ENCODE assay signal across 1 cellular context in the genomic region with DNA sequence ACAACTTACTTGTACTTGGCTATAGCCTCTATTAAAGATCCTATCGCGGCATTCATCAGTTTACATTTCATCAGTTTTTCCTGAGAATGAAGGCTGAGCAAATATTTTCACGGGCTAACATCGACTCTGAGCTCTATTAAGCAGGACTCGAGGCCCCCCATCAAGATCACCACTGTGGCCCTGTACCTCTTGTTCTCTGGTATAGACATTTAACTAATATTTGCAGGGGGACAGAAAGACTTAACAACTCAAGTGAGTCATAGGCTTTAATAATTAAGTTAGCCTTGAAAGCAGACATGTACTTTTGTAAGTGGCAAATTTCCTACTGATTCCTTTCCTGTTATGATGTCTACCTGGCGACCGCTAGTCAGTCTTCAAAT.
A peak's percentile ranks its signal among the peaks of the same experiment; 100 is the strongest.
TF ChIP-seq lines count a peak whose summit lies in the region.

No MANE protein-coding gene starts in this region.

TF ChIP-seq in HepG2, 621 proteins besides CTCF, POLR2A, EP300 and RAD21 (continued from another document):
- TF ChIP-seq NPAS2 (CRISPR knock-in tag; IDR thresholded peaks at IDR 0.05; ENCODE audit: borderline replicate concordance): no peak
- TF ChIP-seq, protein P1, sequence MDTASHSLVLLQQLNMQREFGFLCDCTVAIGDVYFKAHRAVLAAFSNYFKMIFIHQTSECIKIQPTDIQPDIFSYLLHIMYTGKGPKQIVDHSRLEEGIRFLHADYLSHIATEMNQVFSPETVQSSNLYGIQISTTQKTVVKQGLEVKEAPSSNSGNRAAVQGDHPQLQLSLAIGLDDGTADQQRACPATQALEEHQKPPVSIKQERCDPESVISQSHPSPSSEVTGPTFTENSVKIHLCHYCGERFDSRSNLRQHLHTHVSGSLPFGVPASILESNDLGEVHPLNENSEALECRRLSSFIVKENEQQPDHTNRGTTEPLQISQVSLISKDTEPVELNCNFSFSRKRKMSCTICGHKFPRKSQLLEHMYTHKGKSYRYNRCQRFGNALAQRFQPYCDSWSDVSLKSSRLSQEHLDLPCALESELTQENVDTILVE (CRISPR knock-in tag; IDR thresholded peaks at IDR 0.05): no peak
- TF ChIP-seq ZNF326 (CRISPR knock-in tag; IDR thresholded peaks at IDR 0.05; ENCODE audit: borderline replicate concordance): no peak
- TF ChIP-seq FOXJ3 (CRISPR knock-in tag; IDR thresholded peaks at IDR 0.05; ENCODE audit: borderline replicate concordance): peak; percentile 30; the same call in 1 of the 2 replicates
- TF ChIP-seq ZBTB7B (CRISPR knock-in tag; IDR thresholded peaks at IDR 0.05): no peak
- TF ChIP-seq ATF1 (CRISPR knock-in tag; IDR thresholded peaks at IDR 0.05): peak; percentile 51; the same call in 1 of the 2 replicates
- TF ChIP-seq HNF4A (CRISPR knock-in tag; IDR thresholded peaks at IDR 0.05): peak; percentile 17; the same call in 1 of the 2 replicates
- no peak for TF ChIP-seq ZNF136 (CRISPR knock-in tag; IDR thresholded peaks at IDR 0.05; ENCODE audit: low read depth)
- no peak for TF ChIP-seq ZNF768 (CRISPR knock-in tag; IDR thresholded peaks at IDR 0.05)
- peak; percentile 70 for TF ChIP-seq HDAC2 (CRISPR knock-in tag; IDR thresholded peaks at IDR 0.05)
- TF ChIP-seq, protein P2, sequence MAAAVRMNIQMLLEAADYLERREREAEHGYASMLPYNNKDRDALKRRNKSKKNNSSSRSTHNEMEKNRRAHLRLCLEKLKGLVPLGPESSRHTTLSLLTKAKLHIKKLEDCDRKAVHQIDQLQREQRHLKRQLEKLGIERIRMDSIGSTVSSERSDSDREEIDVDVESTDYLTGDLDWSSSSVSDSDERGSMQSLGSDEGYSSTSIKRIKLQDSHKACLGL (CRISPR knock-in tag; IDR thresholded peaks at IDR 0.05): no peak
- TF ChIP-seq SATB2 (CRISPR knock-in tag; IDR thresholded peaks at IDR 0.05): peak; percentile 86
- TF ChIP-seq FOXA1 (IDR thresholded peaks at IDR 0.05): no peak
- TF ChIP-seq FOXA1 (CRISPR knock-in tag; IDR thresholded peaks at IDR 0.05): peak; percentile 65
- TF ChIP-seq KAT8 (CRISPR knock-in tag; IDR thresholded peaks at IDR 0.05): peak; percentile 8; the same call in 1 of the 2 replicates
- no peak for TF ChIP-seq ZNF703 (CRISPR knock-in tag; IDR thresholded peaks at IDR 0.05; ENCODE audit: borderline replicate concordance)
